In genomic region chr4:182449186-182449880, GRCh38 we compare ENCODE assay signal across 8 cellular contexts.
DNase-seq lines count a peak whose midpoint lies in the region; ATAC-seq, FAIRE-seq and TF ChIP-seq lines count a peak whose summit lies in the region.

No MANE protein-coding gene starts in this region.

- WGBS in pancreas, 2 donors: 1 to 2% methylated on average over 19 to 34 of the region's 34 CpGs

- H3K27me3 ChIP-seq in pancreas: peaks cover 0 to 30% (median 5%) of the 10 kb centered on the region in 4 donors

- no peak overlapping the region for H3K27ac Mint-ChIP-seq in T-cell

- H3K4me1 ChIP-seq in pancreas: peaks cover 0 to 8% (median 4%) of the 10 kb centered on the region in 3 donors

- no peaks in the 10 kb centered on the region for H3K9me3 Mint-ChIP-seq in T-cell

- H3K4me3 ChIP-seq in AG09309 (ENCODE audit: control insufficient read depth, low read depth, low read length): peak overlapping the region; percentile 85
- H3K4me3 ChIP-seq in fibroblast of the aortic adventitia (ENCODE audit: low read depth, low read length): peak overlapping the region; percentile 73
- H3K4me3 ChIP-seq in pancreas: peak overlapping the region; percentile 16 to 76 (median 54)

- intact Hi-C loops in pancreas (cut with DNase I): no loop called here

- peaks cover 20 to 24% (median 24%) of the 10 kb centered on the region in 3 donors for H3K4me1 Mint-ChIP-seq in T-cell

- H3K36me3 Mint-ChIP-seq in T-cell: no peaks in the 10 kb centered on the region

- POLR2A ChIA-PET in T-cell (lab: Charles Lee): no interaction called here

- DNase-seq in AG09309 (ENCODE audit: low read depth): no peak
- DNase-seq in T-cell: peak in 1 of 34 experiments; percentile 1
- peak; percentile 26 for DNase-seq in fibroblast of the aortic adventitia (ENCODE audit: low read depth)
- DNase-seq in pancreas: no peak
- no peak for DNase-seq in NCI-H187 treated with DMSO at 0.1 percent for 48 hours (lab: John Stamatoyannopoulos, UW)
- DNase-seq in GM10266 (ENCODE audit: extremely low spot score): no peak
- DNase-seq in DMS79 treated with DMSO at 0.1 percent for 48 hours (lab: John Stamatoyannopoulos, UW): no peak

- peak overlapping the region; percentile 68 to 75 (median 69) for H3K4me3 Mint-ChIP-seq in T-cell

- H3K27ac ChIP-seq in pancreas: no peak overlapping the region

- H3K36me3 ChIP-seq in pancreas: no peaks in the 10 kb centered on the region

- peak; percentile 14 for ATAC-seq in GM21619 (IDR thresholded peaks at IDR 0.05; ENCODE audit: unreplicated experiment)
- no peak for ATAC-seq in T-cell (replicated peaks in 1 of 4)
- peak in 2 of 4 donors; percentile 2 to 31 for ATAC-seq in pancreas

- peaks cover 61 to 63% of the 10 kb centered on the region in 2 donors for H3K27me3 Mint-ChIP-seq in T-cell

- no peak for FAIRE-seq in pancreas (lab: Jason Lieb, UNC)

- CTCF ChIA-PET in T-cell (lab: Charles Lee): interaction anchor here in 1 of 2 donors (1.4 kb wide), 1 partner anchor 8 kb away, joined by 5 read pairs; no protein-coding TSS in a partner anchor

- H3K9me3 ChIP-seq in pancreas: no peaks in the 10 kb centered on the region

- no peak for TF ChIP-seq CTCF in AG09309 (IDR thresholded peaks at IDR 0.05; ENCODE audit: control insufficient read depth, insufficient read depth, low read depth, low read length, missing control alignments)
- no peak for TF ChIP-seq CTCF in fibroblast of the aortic adventitia (IDR thresholded peaks at IDR 0.05; ENCODE audit: insufficient read depth, low read length)
- no peak for TF ChIP-seq CTCF in pancreas (IDR thresholded peaks at IDR 0.05)
- TF ChIP-seq CTCF in GM10266 (IDR thresholded peaks at IDR 0.05; ENCODE audit: control insufficient read depth, insufficient read depth, low read depth, missing control alignments): no peak
